In genomic region chr19:1859319-1859718, GRCh38 we compare ENCODE assay signal across 1 cellular context.
TF ChIP-seq lines count a peak whose summit lies in the region.

No MANE protein-coding gene starts in this region.

TF ChIP-seq in SK-N-SH, 30 proteins besides CTCF, POLR2A, EP300 and RAD21 (continued from another document):
- no peak for TF ChIP-seq REST (IDR thresholded peaks at IDR 0.05; ENCODE audit: low read depth, low read length)
- no peak for TF ChIP-seq MEF2A (IDR thresholded peaks at IDR 0.05; ENCODE audit: borderline replicate concordance, low read depth)
- TF ChIP-seq RCOR1 (IDR thresholded peaks at IDR 0.05; ENCODE audit: low read length) = no peak
- no peak for TF ChIP-seq TCF12 (IDR thresholded peaks at IDR 0.05)
- no peak for TF ChIP-seq NFIC (IDR thresholded peaks at IDR 0.05; ENCODE audit: borderline replicate concordance)
- no peak for TF ChIP-seq FOXM1 (IDR thresholded peaks at IDR 0.05; ENCODE audit: low read depth)
- no peak for TF ChIP-seq YY1 (IDR thresholded peaks at IDR 0.05; ENCODE audit: low read depth)
- no peak for TF ChIP-seq POLR2AphosphoS5 (IDR thresholded peaks at IDR 0.05; ENCODE audit: low read depth, low read length)
TF ChIP-seq in SK-N-SH: peak in this region for 0.
